In the genomic region with DNA sequence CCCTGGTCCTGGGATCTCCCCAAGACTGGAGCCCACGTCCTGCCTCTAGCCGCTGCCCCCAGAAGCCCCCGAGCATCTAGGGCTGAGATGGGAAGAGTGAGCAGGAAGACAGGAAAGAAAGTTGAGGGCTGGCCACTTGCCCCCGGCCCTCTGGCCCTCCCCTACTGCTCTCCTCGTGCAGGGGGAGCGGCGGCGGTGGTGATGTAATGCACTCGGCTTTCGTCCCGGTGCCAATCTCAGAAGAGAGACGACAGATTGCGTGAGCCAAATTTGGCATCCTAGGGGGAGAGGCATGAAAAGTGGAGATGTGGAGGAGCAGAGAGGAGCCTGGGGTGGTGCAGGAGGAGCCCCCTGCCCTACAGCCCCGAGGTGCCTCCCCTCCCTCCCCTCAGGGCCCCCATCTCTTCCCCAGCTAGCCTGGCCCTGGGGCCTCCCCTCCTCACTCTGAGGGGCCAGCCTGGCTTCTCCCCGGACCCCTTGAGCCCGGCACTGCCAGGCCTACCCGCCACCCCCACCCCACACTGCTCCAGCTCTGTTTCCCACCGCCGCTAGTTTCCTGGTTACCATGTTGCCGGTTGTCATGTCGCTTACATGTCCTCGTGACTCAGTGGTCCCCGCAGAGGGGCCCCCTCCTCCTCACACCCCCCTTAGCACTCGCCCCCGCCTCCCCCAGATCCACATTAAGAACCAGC, we compare ENCODE assay signal across 18 cellular contexts. TPM values are rescaled to one million over a fixed set of nuclear protein-coding genes. Genes with fewer than 3 reads are reported as not detected.
DNase-seq lines count a peak whose midpoint lies in the region; ATAC-seq and TF ChIP-seq lines count a peak whose summit lies in the region.
"Had no signal": no experiment of that assay in that cellular context is flagged by ENCODE, and none has a peak within 500 bp of the region (broad histone marks: within the 10 kb centered on the region; RNA-seq: fewer than 3 reads in every experiment).

No MANE protein-coding gene starts in this region.

- H4K20me1 ChIP-seq in GM23248 (ENCODE audit: insufficient read depth): no peaks in the 10 kb centered on the region

- H3K4me3 ChIP-seq in GM23248: no peak overlapping the region
- H3K4me3 ChIP-seq in spleen: no peak overlapping the region
- H3K4me3 ChIP-seq: prostate gland, SJSA1 had no signal

- H3K79me2 ChIP-seq in GM23248 (ENCODE audit: insufficient read depth): no peaks in the 10 kb centered on the region

- in situ Hi-C loops in GM23248 (cut with MboI): no loop called here

- peak; percentile 62 for ATAC-seq in Right ventricle myocardium superior (ENCODE audit: poor library complexity)
- no peak for ATAC-seq in HG02610 (IDR thresholded peaks at IDR 0.05; ENCODE audit: unreplicated experiment)
- ATAC-seq in GM18867 (IDR thresholded peaks at IDR 0.05; ENCODE audit: unreplicated experiment): no peak
- ATAC-seq: activated CD4-positive, CD25-positive, alpha-beta regulatory T cell treated with anti-CD3 and anti-CD28 coated beads, Interleukin-2, amount 50 U/mL, for 24 hours; stimulated activated naive CD8-positive, alpha-beta T cell treated with anti-CD3 and anti-CD28 coated beads, Interleukin-15, Interleukin-2, amounts not matched to agents 100 U/mL and 50 U/mL, for 24 hours had no signal

- no peak overlapping the region for H2AFZ ChIP-seq in GM23248

- peak; percentile 64 for DNase-seq in GM23248
- peak in 38 of 56 donors; percentile 8 to 82 (median 47) for DNase-seq in amygdala (lab: John Stamatoyannopoulos, UW)
- peak; percentile 81 for DNase-seq in Right ventricle myocardium superior
- DNase-seq in posterior cingulate gyrus: peak; percentile 40 to 97 (median 75)
- no peak for DNase-seq in spleen
- no peak for DNase-seq in activated effector memory CD4-positive, alpha-beta T cell treated with anti-CD3 and anti-CD28 coated beads, Interleukin-2, amount 50 U/mL, for 16 hours
- DNase-seq: mammary epithelial cell; NCI-H526; stimulated activated CD4-positive, alpha-beta T cell treated with anti-CD3 and anti-CD28 coated beads, Interleukin-2, amount 100 ng/mL, for 48 hours; stimulated activated naive CD8-positive, alpha-beta T cell treated with anti-CD3 and anti-CD28 coated beads, Interleukin-15, Interleukin-2, amounts not matched to agents 100 U/mL and 50 U/mL, for 24 hours had no signal

- no peak overlapping the region for H3K4me2 ChIP-seq in GM23248 (ENCODE audit: unreplicated experiment)

- H3K36me3 ChIP-seq in GM23248 (ENCODE audit: low read depth): no peaks in the 10 kb centered on the region
- no peaks in the 10 kb centered on the region for H3K36me3 ChIP-seq in spleen
- H3K36me3 ChIP-seq: prostate gland, SJSA1 had no signal

- H3K27ac ChIP-seq in GM23248: no peak overlapping the region
- H3K27ac ChIP-seq in spleen: no peak overlapping the region
- H3K27ac ChIP-seq: HL-60, prostate gland, SJSA1 had no signal

- H3F3A ChIP-seq in GM23248 (ENCODE audit: insufficient read depth): no peaks in the 10 kb centered on the region

- 23% methylated on average over 13 to 25 of the region's 25 CpGs for WGBS in GM23248 (ENCODE audit: low coverage in 1 of 2, low lambda C conversion rate in 2 of 2, missing lambda C conversion rate in 2 of 2), 2 experiments
- WGBS in spleen, 5 donors: 44 to 62% (median 51%) methylated on average over 24 to 25 of the region's 25 CpGs

- no peak overlapping the region for H3K9ac ChIP-seq in GM23248

- H3K4me1 ChIP-seq in GM23248 (ENCODE audit: insufficient read depth) (no peaks in the 10 kb centered on the region), spleen (peaks cover 0 to 24% (median 19%) of the 10 kb centered on the region in 6 donors)
- H3K4me1 ChIP-seq: prostate gland had no signal

- no peak for TF ChIP-seq POLR2A in spleen (IDR thresholded peaks at IDR 0.05)

- H3K9me2 ChIP-seq in GM23248 (ENCODE audit: insufficient read depth): no peaks in the 10 kb centered on the region

- no peak for TF ChIP-seq CTCF in spleen (IDR thresholded peaks at IDR 0.05 in 8 of 11, conservative IDR thresholded peaks at IDR 0.05 in 3 of 11)

- no peaks in the 10 kb centered on the region for H3K9me3 ChIP-seq in GM23248 (ENCODE audit: low read depth)
- H3K9me3 ChIP-seq in spleen: no peaks in the 10 kb centered on the region
- H3K9me3 ChIP-seq: prostate gland had no signal

- H3K27me3 ChIP-seq in GM23248 (replicated peaks; ENCODE audit: insufficient read depth): peaks cover 46% of the 10 kb centered on the region
- peaks cover 0 to 95% (median 62%) of the 10 kb centered on the region in 7 donors for H3K27me3 ChIP-seq in spleen (replicated peaks in 1 of 7)

- intact Hi-C loops in Right ventricle myocardium superior (cut with DNase I) (no loop called here), posterior cingulate gyrus (cut with DNase I) (no loop called here), spleen (cut with DNase I; ENCODE audit: low total_unique reads) (no loop called here)

RNA-seq across cellular contexts. Expression of gene KCNJ4, which starts 2.5 kb away (rescaled TPM):
- not detected in 2 replicates for total RNA-seq in GM23248 (2014; rRNA removed; shearing (Covaris generic))
- polyA plus RNA-seq in GM23248 (2016; fragmentation: Nextera tagmentation; extraction: Ambion mirVana) (not detected in 2 replicates), spleen (not detected)
- total RNA-seq in Right ventricle myocardium superior (16.6 TPM), spleen (not detected)
- total RNA-seq: activated T-helper 2 cell treated with anti-CD3 and anti-CD28 coated beads, Interferon-gamma antibody, Interleukin-2, Interleukin-4, amounts not matched to agents 10 μg/mL and 5 μg/mL and 100 μg/mL, durations not matched to agents 14 hours and 24 hours and 36 hours; mammary epithelial cell; MCF 10A; SJSA1 had no signal

RNA-seq across cellular contexts. Expression of gene KDELR3, which starts 15.4 kb away (rescaled TPM):
- 191 and 197 TPM in 2 replicates for total RNA-seq in GM23248 (2014; rRNA removed; shearing (Covaris generic))
- polyA plus RNA-seq in GM23248 (2016; fragmentation: Nextera tagmentation; extraction: Ambion mirVana): 326 and 335 TPM in 2 replicates
- total RNA-seq in Right ventricle myocardium superior: 3.1 TPM
- 1 to 10 TPM; 1.5 to 4.9 (median 3.1) TPM for total RNA-seq in spleen
- polyA plus RNA-seq in spleen: 1 to 10 TPM in 2 of 3 donors, under 1 TPM in 1; 1.00 to 3.1 (median 1.2) TPM

RNA-seq across cellular contexts. Expression of gene DDX17, which starts 53.6 kb away (rescaled TPM):
- 312 and 370 TPM in 2 replicates for total RNA-seq in GM23248 (2014; rRNA removed; shearing (Covaris generic))
- polyA plus RNA-seq in GM23248 (2016; fragmentation: Nextera tagmentation; extraction: Ambion mirVana) (28.5 and 30.1 TPM in 2 replicates), spleen (100 to 1,000 TPM; 150 to 224 (median 204) TPM)
- total RNA-seq in Right ventricle myocardium superior (193 TPM), spleen (100 to 1,000 TPM; 579 to 818 (median 658) TPM)

Comparison
In these comparisons a context has a peak if more than half of its experiments do, and no peak if none do; other contexts are left out.
1. DNase-seq: peak in GM23248 (single experiment), amygdala (38 of 56), Right ventricle myocardium superior (single experiment) and posterior cingulate gyrus (10 of 10); none in spleen (single experiment) and activated effector memory CD4-positive, alpha-beta T cell treated with anti-CD3 and anti-CD28 coated beads, Interleukin-2, amount 50 U/mL, for 16 hours (single experiment).
2. RNA of gene KCNJ4, which starts 2.5 kb away (total RNA-seq): 16.6 TPM in Right ventricle myocardium superior (single experiment); not detected in GM23248 and not detected in spleen; every median in the first group is over 10 times any median in the second.
3. RNA of gene KDELR3, which starts 15.4 kb away (total RNA-seq): 191 to 197 TPM in GM23248; 3.1 TPM in Right ventricle myocardium superior (single experiment) and 1.5 to 4.9 TPM in spleen; every median in the first group is over 10 times any median in the second.